Comparison of ENCODE assay signal across 14 cellular contexts in the genomic region with DNA sequence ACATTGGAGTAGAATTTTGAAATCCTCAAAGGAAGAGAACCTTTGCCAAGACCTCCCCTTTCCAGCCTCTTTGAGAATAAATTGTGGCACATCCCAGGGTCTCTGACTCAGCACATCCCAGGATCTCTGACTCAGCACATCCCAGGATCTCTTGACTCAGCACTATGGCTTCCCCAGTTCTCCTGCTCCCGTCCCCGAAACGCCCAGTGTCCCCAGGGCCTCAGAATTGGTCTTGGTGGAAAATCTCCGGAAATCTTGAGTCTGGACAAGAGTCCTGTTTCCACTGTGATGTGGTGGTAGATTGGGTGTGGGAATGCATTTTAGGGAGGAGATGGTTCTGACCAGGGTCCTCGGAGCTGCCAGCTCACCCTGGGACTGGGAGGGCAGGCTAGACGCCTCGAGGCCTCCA. TPM values are rescaled to one million over a fixed set of nuclear protein-coding genes. Genes with fewer than 3 reads are reported as not detected.
DNase-seq lines count a peak whose midpoint lies in the region; ATAC-seq, FAIRE-seq and TF ChIP-seq lines count a peak whose summit lies in the region.
"Had no signal": no experiment of that assay in that cellular context is flagged by ENCODE, and none has a peak within 500 bp of the region (broad histone marks: within the 10 kb centered on the region; RNA-seq: fewer than 3 reads in every experiment).

No MANE protein-coding gene starts in this region.

- TF ChIP-seq POLR2A in H1 (IDR thresholded peaks at IDR 0.05; ENCODE audit: control extremely low read depth in 1 of 2, low read depth in 2 of 2, low read length in 2 of 2), result no peak

- H3K9ac ChIP-seq in H1 (replicated peaks in 1 of 4; ENCODE audit: extremely low read depth in 1 of 4, low read depth in 3 of 4, low read length in 3 of 4) (no peak overlapping the region), neural progenitor cell (no peak overlapping the region)

- H2BK5ac ChIP-seq in H1 (ENCODE audit: low read depth, low read length), result no peak overlapping the region

- no peak overlapping the region for H3K14ac ChIP-seq in H1 (ENCODE audit: insufficient read length)

- POLR2A ChIA-PET in H1 (lab: Charles Lee; ENCODE audit: partially characterized antibody), result interaction anchor here (1.3 kb wide), 1 partner anchor 21 kb away, joined by 3 read pairs; no protein-coding TSS in a partner anchor
- POLR2A ChIA-PET in activated CD4-positive, alpha-beta memory T cell treated with anti-CD3 and anti-CD28 coated beads for 36 hours (lab: Charles Lee), result no interaction called here

- H3K56ac ChIP-seq in H1 (replicated peaks; ENCODE audit: insufficient read length, low read depth, low read length), result no peak overlapping the region

- H3K4me1 ChIP-seq in H1 (replicated peaks in 1 of 4; ENCODE audit: control insufficient read depth in 3 of 4, insufficient read depth in 4 of 4, low read length in 3 of 4) (peaks cover 0 to 3% (median 0%) of the 10 kb centered on the region in 4 experiments; a peak in 2 of 7 replicates), neural progenitor cell (no peaks in the 10 kb centered on the region)
- H3K4me1 ChIP-seq: SJSA1, thyroid gland had no signal

- no peak overlapping the region for H4K5ac ChIP-seq in H1 (ENCODE audit: insufficient read length, low read depth, low read length)

- no peaks in the 10 kb centered on the region for H3K79me1 ChIP-seq in H1 (ENCODE audit: low read depth, low read length)

- TF ChIP-seq CTCF in H1 (IDR thresholded peaks at IDR 0.05; ENCODE audit: control extremely low read depth in 1 of 3, insufficient read depth in 1 of 3, low read depth in 1 of 3, low read length in 3 of 3) (no peak), neural progenitor cell (IDR thresholded peaks at IDR 0.05) (no peak)

- no peak overlapping the region for H3K4me3 ChIP-seq in MG63
- no peak overlapping the region for H3K4me3 ChIP-seq in H1 (ENCODE audit: extremely low read depth in 1 of 4, insufficient read depth in 2 of 4, low read depth in 3 of 4, low read length in 4 of 4)
- no peak overlapping the region for H3K4me3 ChIP-seq in neural progenitor cell
- H3K4me3 ChIP-seq: SJSA1, thyroid gland had no signal

- H4K8ac ChIP-seq in H1 (ENCODE audit: extremely low read depth, insufficient read depth, low read length), result peak overlapping the region; percentile 62; the same call in 1 of the 2 replicates

- 0 out of 2 replicates have a peak overlapping the region, but pooled peaks have one; percentile 39 for H2BK12ac ChIP-seq in H1 (ENCODE audit: low read depth, low read length)

- no peak overlapping the region for H3K4ac ChIP-seq in H1 (replicated peaks; ENCODE audit: insufficient read length, low read depth, low read length)

- H2BK20ac ChIP-seq in H1 (ENCODE audit: low read length), result no peak overlapping the region

- H2AFZ ChIP-seq in H1 (ENCODE audit: low read length) (no peak overlapping the region), neural progenitor cell (replicated peaks) (no peak overlapping the region)

- no peak for FAIRE-seq in H1 (lab: Jason Lieb, UNC)

- H3K27me3 ChIP-seq in MG63 (no peaks in the 10 kb centered on the region), H1 (replicated peaks in 1 of 4; ENCODE audit: control insufficient read depth in 3 of 4, extremely low read depth in 1 of 4, insufficient read depth in 3 of 4, low read length in 3 of 4) (no peaks in the 10 kb centered on the region), neural progenitor cell (no peaks in the 10 kb centered on the region)
- H3K27me3 ChIP-seq: SJSA1, thyroid gland had no signal

- H3K9me3 ChIP-seq in MG63 (no peaks in the 10 kb centered on the region), H1 (ENCODE audit: insufficient read depth in 2 of 2, low read depth in 1 of 2, low read length in 1 of 2) (no peaks in the 10 kb centered on the region), neural progenitor cell (ENCODE audit: low read depth) (no peaks in the 10 kb centered on the region)
- H3K9me3 ChIP-seq: SJSA1, thyroid gland had no signal

- H4K20me1 ChIP-seq in H1 (replicated peaks in 1 of 2; ENCODE audit: control insufficient read depth in 1 of 2, insufficient read depth in 2 of 2, low read length in 2 of 2) (no peaks in the 10 kb centered on the region), neural progenitor cell (ENCODE audit: low read depth) (no peaks in the 10 kb centered on the region)

- H4K91ac ChIP-seq in H1 (replicated peaks; ENCODE audit: insufficient read length, low read length), result no peak overlapping the region

- no peak for TF ChIP-seq RAD21 in H1 (IDR thresholded peaks at IDR 0.05 in 1 of 2, conservative IDR thresholded peaks at IDR 0.05 in 1 of 2; ENCODE audit: low read depth in 2 of 2, low read length in 2 of 2)

- H2BK120ac ChIP-seq in H1 (replicated peaks; ENCODE audit: low read depth, low read length), result no peak overlapping the region

- H3K4me2 ChIP-seq in H1 (ENCODE audit: insufficient read depth in 1 of 2, low read depth in 2 of 2, low read length in 2 of 2), result no peak overlapping the region
- no peak overlapping the region for H3K4me2 ChIP-seq in neural progenitor cell

- no peak overlapping the region for H3K23ac ChIP-seq in H1 (ENCODE audit: insufficient read length)

- H3K36me3 Mint-ChIP-seq in neural progenitor cell, result no peaks in the 10 kb centered on the region
- no peaks in the 10 kb centered on the region for H3K36me3 Mint-ChIP-seq in activated CD4-positive, alpha-beta memory T cell treated with anti-CD3 and anti-CD28 coated beads for 36 hours
- H3K36me3 Mint-ChIP-seq: CD14-positive monocyte, immature natural killer cell had no signal

- H3K36me3 ChIP-seq in MG63 (no peaks in the 10 kb centered on the region), H1 (ENCODE audit: control insufficient read depth in 2 of 4, insufficient read depth in 4 of 4, low read length in 3 of 4) (no peaks in the 10 kb centered on the region), neural progenitor cell (no peaks in the 10 kb centered on the region)
- H3K36me3 ChIP-seq: SJSA1, thyroid gland had no signal

- no peak overlapping the region for H3K18ac ChIP-seq in H1 (ENCODE audit: extremely low read depth, low read length)

- no peaks in the 10 kb centered on the region for H3F3A ChIP-seq in neural progenitor cell (ENCODE audit: low read depth)

- no peak overlapping the region for H3K4me3 Mint-ChIP-seq in neural progenitor cell
- H3K4me3 Mint-ChIP-seq in activated CD4-positive, alpha-beta memory T cell treated with anti-CD3 and anti-CD28 coated beads for 36 hours, result no peak overlapping the region
- H3K4me3 Mint-ChIP-seq: activated CD4-positive, alpha-beta T cell treated with anti-CD3 and anti-CD28 coated beads, Interleukin-2, amount 10 ng/mL, durations not matched to agents 7 days and 5 days; CD14-positive monocyte; immature natural killer cell had no signal

- H3K4me1 Mint-ChIP-seq in neural progenitor cell, result no peaks in the 10 kb centered on the region
- H3K4me1 Mint-ChIP-seq in activated CD4-positive, alpha-beta memory T cell treated with anti-CD3 and anti-CD28 coated beads for 36 hours (ENCODE audit: low read depth), result no peaks in the 10 kb centered on the region
- H3K4me1 Mint-ChIP-seq: activated CD4-positive, alpha-beta T cell treated with anti-CD3 and anti-CD28 coated beads, Interleukin-2, amount 10 ng/mL, durations not matched to agents 7 days and 5 days; CD14-positive monocyte; immature natural killer cell had no signal

- no peak for TF ChIP-seq EP300 in H1 (IDR thresholded peaks at IDR 0.05; ENCODE audit: borderline replicate concordance in 1 of 2, low read depth in 2 of 2, low read length in 2 of 2)

- no peak for ATAC-seq in HG03565 (IDR thresholded peaks at IDR 0.05; ENCODE audit: unreplicated experiment)

- H3K27ac Mint-ChIP-seq in neural progenitor cell, result no peak overlapping the region
- no peak overlapping the region for H3K27ac Mint-ChIP-seq in activated CD4-positive, alpha-beta memory T cell treated with anti-CD3 and anti-CD28 coated beads for 36 hours
- H3K27ac Mint-ChIP-seq: activated CD4-positive, alpha-beta T cell treated with anti-CD3 and anti-CD28 coated beads, Interleukin-2, amount 10 ng/mL, durations not matched to agents 7 days and 5 days; CD14-positive monocyte had no signal

- H3K9me3 Mint-ChIP-seq in neural progenitor cell, result no peaks in the 10 kb centered on the region
- no peaks in the 10 kb centered on the region for H3K9me3 Mint-ChIP-seq in activated CD4-positive, alpha-beta memory T cell treated with anti-CD3 and anti-CD28 coated beads for 36 hours
- H3K9me3 Mint-ChIP-seq: activated CD4-positive, alpha-beta T cell treated with anti-CD3 and anti-CD28 coated beads, Interleukin-2, amount 10 ng/mL, durations not matched to agents 7 days and 5 days; immature natural killer cell had no signal

- H3K23me2 ChIP-seq in H1 (ENCODE audit: low read depth, low read length), result no peaks in the 10 kb centered on the region

- H2AK5ac ChIP-seq in H1 (ENCODE audit: low read depth, low read length), result 0 out of 2 replicates have a peak overlapping the region, but pooled peaks have one; percentile 1

- 97% methylated on average over 7 of the region's 7 CpGs; no CpG with 5 or more reads in 1 of the 2 experiments for WGBS in H1 (ENCODE audit: extremely low coverage in 1 of 2, insufficient coverage in 1 of 2, insufficient read length in 1 of 2, insufficient replicate concordance in 2 of 2, low coverage in 1 of 2, low lambda C conversion rate in 2 of 2, missing lambda C conversion rate in 1 of 2), 2 experiments

- H3K79me2 ChIP-seq in H1 (ENCODE audit: control insufficient read depth in 1 of 2, insufficient read depth in 2 of 2, low read length in 2 of 2) (no peaks in the 10 kb centered on the region), neural progenitor cell (ENCODE audit: low read depth) (no peaks in the 10 kb centered on the region)

- H3K27ac ChIP-seq in H1 (ENCODE audit: low read depth, low read length), result no peak overlapping the region
- H3K27ac ChIP-seq in neural progenitor cell, result no peak overlapping the region
- H3K27ac ChIP-seq: SJSA1, thyroid gland had no signal

- intact Hi-C loops in activated CD4-positive, alpha-beta memory T cell treated with anti-CD3 and anti-CD28 coated beads for 36 hours (cut with micrococcal nuclease), result no loop called here

- no peak overlapping the region for H2BK15ac ChIP-seq in H1 (ENCODE audit: low read length)

- CTCF ChIA-PET in H1 (lab: Charles Lee; ENCODE audit: partially characterized antibody), result interaction anchor here (0.8 kb wide), 1 partner anchor 21 kb away, joined by 3 read pairs; no protein-coding TSS in a partner anchor
- CTCF ChIA-PET in activated CD4-positive, alpha-beta memory T cell treated with anti-CD3 and anti-CD28 coated beads for 36 hours (lab: Charles Lee), result no interaction called here

- DNase-seq in AG08396 (ENCODE audit: low spot score), result peak; percentile 75
- DNase-seq in MG63, result peak; percentile 73
- no peak for DNase-seq in H1 (ENCODE audit: low read depth in 1 of 2, low spot score in 2 of 2)
- DNase-seq in neural progenitor cell (ENCODE audit: low spot score), result peak; percentile 41
- no peak for DNase-seq in NCI-H1105 treated with DMSO at 0.1 percent for 48 hours (lab: John Stamatoyannopoulos, UW)
- DNase-seq in activated CD4-positive, alpha-beta T cell treated with anti-CD3 and anti-CD28 coated beads, Interleukin-2, amount 50 U/mL, for 4 hours, result no peak
- no peak for DNase-seq in activated CD4-positive, alpha-beta memory T cell treated with anti-CD3 and anti-CD28 coated beads for 36 hours
- DNase-seq: activated CD4-positive, alpha-beta T cell treated with anti-CD3 and anti-CD28 coated beads, Interleukin-2, amount 10 ng/mL, durations not matched to agents 7 days and 5 days; activated naive CD4-positive, alpha-beta T cell treated with Interleukin-2 at 50 U/mL for 16 hours; immature natural killer cell had no signal

- peaks cover 4% of the 10 kb centered on the region for H3K27me3 Mint-ChIP-seq in neural progenitor cell (ENCODE audit: insufficient read depth, low read depth)
- no peaks in the 10 kb centered on the region for H3K27me3 Mint-ChIP-seq in activated CD4-positive, alpha-beta memory T cell treated with anti-CD3 and anti-CD28 coated beads for 36 hours
- H3K27me3 Mint-ChIP-seq: activated CD4-positive, alpha-beta T cell treated with anti-CD3 and anti-CD28 coated beads, Interleukin-2, amount 10 ng/mL, durations not matched to agents 7 days and 5 days had no signal

RNA-seq across cellular contexts. Expression of a gene that starts 19.2 kb away (rescaled TPM):
- not detected in 2 replicates for total RNA-seq in MG63 (2014; rRNA removed; shearing (Covaris generic); ENCODE audit: low replicate concordance)
- total RNA-seq in H1 (2021; fragmentation: NEBNext Ultra II Directional; extraction: Animal tissue kit (Norgen Biotek cat#: 25700)), result 3.4 and 4.1 TPM in 2 replicates
- polyA plus RNA-seq in H1 (2011; rRNA removed), result 14.6 and 17.9 TPM in 2 replicates
- polyA plus RNA-seq in H1 (2011; cell fraction: cytosol; rRNA removed), result 16.1 TPM
- polyA plus RNA-seq in H1 (2011; cell fraction: nucleus; rRNA removed), result 69.7 TPM
- 6.9 to 10.0 TPM (median 8.1 TPM) in 4 replicates for polyA plus RNA-seq in H1 (2012, experiment 1 of 2)
- 2.6 TPM for polyA plus RNA-seq in H1 (2012, experiment 2 of 2)
- polyA plus RNA-seq in H1 (2013, experiment 1 of 2), result 1.7 TPM
- 1.6 TPM for polyA plus RNA-seq in H1 (2013, experiment 2 of 2)
- 18.7 and 21.7 TPM in 2 replicates for polyA minus RNA-seq in H1 (2011; rRNA and poly(A)+ RNA removed)
- polyA minus RNA-seq in H1 (2011; cell fraction: cytosol; rRNA and poly(A)+ RNA removed), result 9.2 TPM
- polyA minus RNA-seq in H1 (2011; cell fraction: nucleus; rRNA and poly(A)+ RNA removed), result 16.2 TPM
- total RNA-seq in neural progenitor cell (ENCODE audit: low replicate concordance), result 2.1 and 2.5 TPM in 2 replicates
- 1 to 10 TPM; 1.2 to 2.2 TPM for total RNA-seq in activated CD4-positive, alpha-beta memory T cell treated with anti-CD3 and anti-CD28 coated beads for 36 hours
- total RNA-seq: SJSA1 had no signal
- polyA plus RNA-seq: CD14-positive monocyte had no signal

RNA-seq across cellular contexts. Expression of a gene that starts 33.8 kb away (rescaled TPM):
- not detected in 2 replicates for total RNA-seq in MG63 (2014; rRNA removed; shearing (Covaris generic); ENCODE audit: low replicate concordance)
- not detected in 2 replicates for total RNA-seq in H1 (2021; fragmentation: NEBNext Ultra II Directional; extraction: Animal tissue kit (Norgen Biotek cat#: 25700))
- not detected in 2 replicates for polyA plus RNA-seq in H1 (2011; rRNA removed)
- polyA plus RNA-seq in H1 (2011; cell fraction: cytosol; rRNA removed), result not detected
- polyA plus RNA-seq in H1 (2011; cell fraction: nucleus; rRNA removed), result not detected
- 0.10 TPM in 1 of 4 replicates, not detected in the others for polyA plus RNA-seq in H1 (2012, experiment 1 of 2)
- polyA plus RNA-seq in H1 (2012, experiment 2 of 2), result not detected
- polyA plus RNA-seq in H1 (2013, experiment 1 of 2), result not detected
- not detected for polyA plus RNA-seq in H1 (2013, experiment 2 of 2)
- 0.06 TPM in 1 of 2 replicates, not detected in the other for polyA minus RNA-seq in H1 (2011; rRNA and poly(A)+ RNA removed)
- not detected for polyA minus RNA-seq in H1 (2011; cell fraction: cytosol; rRNA and poly(A)+ RNA removed)
- polyA minus RNA-seq in H1 (2011; cell fraction: nucleus; rRNA and poly(A)+ RNA removed), result not detected
- not detected in 2 replicates for total RNA-seq in neural progenitor cell (ENCODE audit: low replicate concordance)
- not detected for total RNA-seq in activated CD4-positive, alpha-beta memory T cell treated with anti-CD3 and anti-CD28 coated beads for 36 hours
- total RNA-seq: SJSA1, thyroid gland had no signal
- polyA plus RNA-seq: CD14-positive monocyte, immature natural killer cell had no signal

Comparison
In these comparisons a context has a peak if more than half of its experiments do, and no peak if none do; other contexts are left out.
1. DNase-seq: peak in AG08396 (single experiment), MG63 (single experiment) and neural progenitor cell (single experiment); none in H1 (0 of 2), NCI-H1105 treated with DMSO at 0.1 percent for 48 hours (single experiment), activated CD4-positive, alpha-beta T cell treated with anti-CD3 and anti-CD28 coated beads, Interleukin-2, amount 50 U/mL, for 4 hours (0 of 2) and activated CD4-positive, alpha-beta memory T cell treated with anti-CD3 and anti-CD28 coated beads for 36 hours (single experiment).